Comparison of ENCODE assay signal across 1 cellular context in the genomic region with DNA sequence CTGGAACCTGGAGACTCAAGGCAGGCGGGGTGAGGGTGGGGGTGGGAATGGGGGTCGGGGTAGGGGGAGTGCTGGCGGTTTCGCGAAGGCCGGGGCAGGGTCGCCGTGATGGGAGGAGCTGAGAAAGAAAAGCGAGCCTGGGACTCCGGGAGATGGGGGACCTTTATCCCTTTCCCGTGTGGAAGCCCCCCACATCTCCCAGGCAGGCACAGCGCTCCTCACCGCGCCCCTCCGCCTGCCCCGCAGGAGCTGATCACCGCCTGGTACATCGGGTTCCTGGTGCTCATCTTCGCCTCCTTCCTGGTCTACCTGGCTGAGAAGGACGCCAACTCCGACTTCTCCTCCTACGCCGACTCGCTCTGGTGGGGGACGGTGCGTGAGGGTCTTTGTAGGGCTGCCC.
TF ChIP-seq lines count a peak whose summit lies in the region.

No MANE protein-coding gene starts in this region.

TF ChIP-seq in IMR-90, 13 proteins besides CTCF, POLR2A, EP300 and RAD21:
- TF ChIP-seq CEBPB (IDR thresholded peaks at IDR 0.05; ENCODE audit: low read depth, low read length) (no peak), MAFK (IDR thresholded peaks at IDR 0.05; ENCODE audit: low read depth, low read length) (no peak), MXI1 (IDR thresholded peaks at IDR 0.05; ENCODE audit: borderline replicate concordance, low read depth, low read length) (no peak), CHD1 (IDR thresholded peaks at IDR 0.05; ENCODE audit: low read depth, low read length) (no peak), RFX5 (IDR thresholded peaks at IDR 0.05; ENCODE audit: low read depth, low read length) (no peak), SMC3 (IDR thresholded peaks at IDR 0.05; ENCODE audit: low read depth, low read length) (no peak), RCOR1 (IDR thresholded peaks at IDR 0.05; ENCODE audit: insufficient replicate concordance, low read length) (no peak), BHLHE40 (IDR thresholded peaks at IDR 0.05; ENCODE audit: low read depth, low read length) (no peak)
TF ChIP-seq in IMR-90: peak in this region for 0.
